15 cellular contexts compared by ENCODE assay signal in genomic region chr14:80784824-80785223, GRCh38.
DNase-seq lines count a peak whose midpoint lies in the region; ATAC-seq, FAIRE-seq and TF ChIP-seq lines count a peak whose summit lies in the region.
"Had no signal": no experiment of that assay in that cellular context is flagged by ENCODE, and none has a peak within 500 bp of the region (broad histone marks: within the 10 kb centered on the region; RNA-seq: fewer than 3 reads in every experiment).

No MANE protein-coding gene starts in this region.

- H3K4me3 ChIP-seq in Panc1 (ENCODE audit: low read depth in 2 of 2, low read length in 2 of 2) (no peak overlapping the region), upper lobe of right lung (no peak overlapping the region), kidney (ENCODE audit: low read length in 2 of 2) (no peak overlapping the region)
- H3K4me3 ChIP-seq: heart left ventricle, tibial nerve had no signal

- TF ChIP-seq CTCF in Panc1 (IDR thresholded peaks at IDR 0.05) (no peak), upper lobe of right lung (IDR thresholded peaks at IDR 0.05) (no peak), kidney (IDR thresholded peaks at IDR 0.05; ENCODE audit: borderline replicate concordance, extremely low read depth, insufficient read depth) (no peak)

- H3K36me3 ChIP-seq in Panc1 (ENCODE audit: control insufficient read depth, insufficient read depth, low read length) (no peaks in the 10 kb centered on the region), upper lobe of right lung (no peaks in the 10 kb centered on the region), kidney (ENCODE audit: control insufficient read depth in 1 of 2, insufficient read depth in 2 of 2, low read length in 2 of 2) (no peaks in the 10 kb centered on the region)
- H3K36me3 ChIP-seq: heart left ventricle, tibial nerve had no signal

- no peaks in the 10 kb centered on the region for H3K4me1 ChIP-seq in Panc1 (ENCODE audit: control insufficient read depth, insufficient read depth, low read length)
- no peaks in the 10 kb centered on the region for H3K4me1 ChIP-seq in upper lobe of right lung
- H3K4me1 ChIP-seq in kidney (ENCODE audit: control insufficient read depth in 1 of 2, insufficient read depth in 1 of 2, low read depth in 1 of 2, low read length in 2 of 2), result no peaks in the 10 kb centered on the region
- H3K4me1 ChIP-seq: heart left ventricle, tibial nerve had no signal

- POLR2A ChIA-PET in Panc1 (lab: Charles Lee), result no interaction called here

- H3K27ac ChIP-seq in Panc1 (ENCODE audit: low read length) (no peak overlapping the region), upper lobe of right lung (no peak overlapping the region), kidney (ENCODE audit: low read depth in 2 of 2, low read length in 2 of 2) (no peak overlapping the region)
- H3K27ac ChIP-seq: tibial nerve had no signal

- in situ Hi-C loops in Panc1 (cut with HindIII; ENCODE audit: low pct_unique_long_range_greater_than_20kb, low sequenced_read_pairs), result no loop called here

- H3K27me3 ChIP-seq in Panc1 (ENCODE audit: control insufficient read depth, insufficient read depth, low read length) (no peaks in the 10 kb centered on the region), upper lobe of right lung (no peaks in the 10 kb centered on the region)
- H3K27me3 ChIP-seq: heart left ventricle, tibial nerve had no signal

- no peak for ATAC-seq in Panc1
- ATAC-seq in upper lobe of right lung, result no peak
- ATAC-seq: left lobe of liver had no signal

- DNase-seq in EH (ENCODE audit: low read depth) (peak; percentile 54), Panc1 (ENCODE audit: low read depth, low spot score) (no peak), fibroblast of peridontal ligament (ENCODE audit: extremely low read depth) (peak; percentile 42), pons (ENCODE audit: low spot score) (peak; percentile 67), epidermal melanocyte (ENCODE audit: insufficient read length, low spot score) (no peak), upper lobe of right lung (no peak), kidney (no peak)
- DNase-seq: effector CD4-positive, alpha-beta T cell; heart left ventricle; naive B cell; NCI-H226; stimulated activated CD4-positive, alpha-beta T cell treated with anti-CD3 and anti-CD28 coated beads, Interleukin-2, amount 100 ng/mL, for 24 hours had no signal

- intact Hi-C loops in Panc1 (cut with micrococcal nuclease; ENCODE audit: unreplicated experiment), result no loop called here
- intact Hi-C loops in upper lobe of right lung (cut with DNase I), result no loop called here
- intact Hi-C loops in kidney (cut with DNase I), result no loop called here

- BruUV-seq in Panc1 (replicated peaks; lab: Mats Ljungman, UMichigan), result TSS peak; percentile 89

- H3K9ac ChIP-seq in kidney (ENCODE audit: low read length in 2 of 2), result no peak overlapping the region

- CTCF ChIA-PET in Panc1 (lab: Charles Lee), result interaction anchor here (0.6 kb wide), 1 partner anchor 729 kb away, joined by 4 read pairs; no protein-coding TSS in a partner anchor

- no peaks in the 10 kb centered on the region for H3K9me3 ChIP-seq in Panc1 (ENCODE audit: control insufficient read depth, insufficient read depth, low read depth, low read length)
- H3K9me3 ChIP-seq in upper lobe of right lung, result no peaks in the 10 kb centered on the region
- H3K9me3 ChIP-seq in kidney (ENCODE audit: control insufficient read depth in 1 of 2, low read length in 2 of 2), result no peaks in the 10 kb centered on the region
- H3K9me3 ChIP-seq: heart left ventricle, tibial nerve had no signal

- no peak for FAIRE-seq in kidney (lab: Jason Lieb, UNC)
- FAIRE-seq: astrocyte had no signal

Comparison
In these comparisons a context has a peak if more than half of its experiments do, and no peak if none do; other contexts are left out.
1. DNase-seq: peak in EH (single experiment), fibroblast of peridontal ligament (single experiment) and pons (single experiment); none in Panc1 (single experiment), epidermal melanocyte (single experiment), upper lobe of right lung (single experiment) and kidney (single experiment).